ENCODE assay signal across 22 cellular contexts in the genomic region with DNA sequence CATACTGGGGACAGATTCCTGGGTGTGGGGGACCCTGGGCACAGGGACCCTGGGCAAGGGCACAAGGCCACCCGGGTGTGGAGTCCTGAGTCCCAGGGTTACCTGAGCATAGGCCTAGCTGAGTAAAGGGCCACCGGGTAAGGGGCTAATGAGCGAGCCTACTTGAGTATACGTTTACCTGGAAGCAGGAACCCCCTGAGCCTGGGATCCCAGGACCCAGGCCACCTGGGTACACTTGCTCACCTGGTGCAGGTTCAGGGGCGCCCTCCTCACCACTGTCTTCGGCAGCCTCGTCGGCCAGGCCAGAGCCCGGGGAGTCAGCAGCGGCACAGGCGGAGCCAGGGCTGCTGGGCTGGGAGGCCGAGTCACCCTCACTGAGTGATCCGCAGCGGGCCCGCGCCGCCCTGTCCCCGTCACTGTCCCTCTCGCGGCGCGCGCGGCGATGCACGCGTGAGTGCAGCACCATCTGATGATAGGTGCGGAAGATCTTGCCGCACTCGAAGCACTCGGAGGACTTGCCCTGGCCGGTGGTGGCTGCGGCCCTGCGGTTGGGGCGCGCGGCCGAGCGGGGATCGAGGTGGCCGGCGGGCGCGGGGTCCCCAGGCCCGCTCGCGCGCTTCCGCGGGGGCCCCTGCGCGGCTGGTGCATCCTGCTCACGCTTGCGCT. TPM values are rescaled to one million over a fixed set of nuclear protein-coding genes. Genes with fewer than 3 reads are reported as not detected.
DNase-seq lines count a peak whose midpoint lies in the region; ATAC-seq and TF ChIP-seq lines count a peak whose summit lies in the region.
"Had no signal": no experiment of that assay in that cellular context is flagged by ENCODE, and none has a peak within 500 bp of the region (broad histone marks: within the 10 kb centered on the region; RNA-seq: fewer than 3 reads in every experiment).

No MANE protein-coding gene starts in this region.

- TF ChIP-seq CTCF in endodermal cell (conservative IDR thresholded peaks at IDR 0.05): no peak

- H3K27ac ChIP-seq in endodermal cell (ENCODE audit: low read depth, low read length) (no peak overlapping the region), trophoblast cell (ENCODE audit: low read depth, low read length) (no peak overlapping the region)
- H3K27ac ChIP-seq: BLaER1 treated with 17β-estradiol and CSF1 and Interleukin-3, amounts not matched to agents 10 nM and 100 nM had no signal

- intact Hi-C loops in Right ventricle myocardium superior (cut with DNase I) (no loop called here), left ventricle myocardium superior (cut with micrococcal nuclease) (no loop called here)

- H3K23ac ChIP-seq in trophoblast cell (ENCODE audit: low read length): no peak overlapping the region

- no peak overlapping the region for H2AFZ ChIP-seq in trophoblast cell (ENCODE audit: insufficient read depth, low read length, poor library complexity)

- H3K4me1 ChIP-seq in endodermal cell (ENCODE audit: control insufficient read depth, insufficient read depth, low read length) (peaks cover 4% of the 10 kb centered on the region), trophoblast cell (ENCODE audit: control insufficient read depth in 1 of 2, insufficient read depth in 2 of 2, low read length in 2 of 2) (no peaks in the 10 kb centered on the region)

- 94 to 95% methylated on average over 36 to 54 of the region's 54 CpGs for WGBS in endodermal cell (ENCODE audit: insufficient coverage in 1 of 2, insufficient read length in 1 of 2), 2 experiments
- WGBS in trophoblast cell (ENCODE audit: extremely low coverage, insufficient coverage, insufficient read length): no CpG with 5 or more reads among the region's 54 CpGs

- ATAC-seq in Right ventricle myocardium superior (ENCODE audit: poor library complexity): no peak
- no peak for ATAC-seq in left ventricle myocardium superior
- ATAC-seq in HG02852 (IDR thresholded peaks at IDR 0.05; ENCODE audit: unreplicated experiment): no peak
- ATAC-seq: CD8-positive, alpha-beta T cell; GM12878; HCT116; Panc1 had no signal

- no peak overlapping the region for H3K27ac Mint-ChIP-seq in endodermal cell
- H3K27ac Mint-ChIP-seq: CD8-positive, alpha-beta T cell had no signal

- no peaks in the 10 kb centered on the region for H3K9me3 Mint-ChIP-seq in endodermal cell
- H3K9me3 Mint-ChIP-seq: CD8-positive, alpha-beta T cell had no signal

- no peak overlapping the region for H2BK5ac ChIP-seq in trophoblast cell (ENCODE audit: low read depth, low read length, poor library complexity)

- H4K12ac ChIP-seq in trophoblast cell (ENCODE audit: low read depth, low read length): no peak overlapping the region

- DNase-seq in Right ventricle myocardium superior: peak; percentile 30
- DNase-seq in left ventricle myocardium superior: no peak
- peak; percentile 35 for DNase-seq in endodermal cell
- DNase-seq in trophoblast cell: no peak
- no peak for DNase-seq in stimulated activated CD4-positive, alpha-beta T cell treated with anti-CD3 and anti-CD28 coated beads, Interleukin-2, amount 100 ng/mL, for 48 hours
- no peak for DNase-seq in activated CD4-positive, alpha-beta T cell treated with anti-CD3 and anti-CD28 coated beads, Interleukin-2, amount 50 U/mL, for 4 hours
- DNase-seq: Calu3, DMS53, EL, GOT3, Kasumi-1, MG63, NCI-H1048, NCI-H1436, NCI-H2029, NCI-H2171 had no signal

- H3K27me3 ChIP-seq in endodermal cell (ENCODE audit: control insufficient read depth, insufficient read depth, low read length, poor library complexity, severe bottlenecking): no peaks in the 10 kb centered on the region
- H3K27me3 ChIP-seq in trophoblast cell (ENCODE audit: insufficient read depth, low read length): no peaks in the 10 kb centered on the region
- H3K27me3 ChIP-seq: BLaER1 treated with 17β-estradiol and CSF1 and Interleukin-3, amounts not matched to agents 10 nM and 100 nM; MG63 had no signal

- H3K4me3 ChIP-seq in endodermal cell (ENCODE audit: low read length): no peak overlapping the region
- H3K4me3 ChIP-seq in trophoblast cell (ENCODE audit: low read depth, low read length): peak overlapping the region; percentile 10
- H3K4me3 ChIP-seq: BLaER1 treated with 17β-estradiol and CSF1 and Interleukin-3, amounts not matched to agents 10 nM and 100 nM; GM12878; MG63 had no signal

- no peak overlapping the region for H3K4ac ChIP-seq in trophoblast cell (ENCODE audit: low read depth, low read length)

- H3K9ac ChIP-seq in endodermal cell (ENCODE audit: extremely low read depth, low read length, poor library complexity, severe bottlenecking) (no peak overlapping the region), trophoblast cell (ENCODE audit: low read length) (no peak overlapping the region)
- H3K9ac ChIP-seq: BLaER1 treated with 17β-estradiol and CSF1 and Interleukin-3, amounts not matched to agents 10 nM and 100 nM had no signal

- H4K91ac ChIP-seq in trophoblast cell (ENCODE audit: low read depth, low read length): no peak overlapping the region

- H3K79me1 ChIP-seq in trophoblast cell (ENCODE audit: low read length): no peaks in the 10 kb centered on the region

- peaks cover 23% of the 10 kb centered on the region for H3K4me1 Mint-ChIP-seq in endodermal cell

- H2AK5ac ChIP-seq in trophoblast cell (ENCODE audit: low read length): no peak overlapping the region

- no peaks in the 10 kb centered on the region for H3K79me2 ChIP-seq in trophoblast cell (ENCODE audit: control insufficient read depth, insufficient read depth, low read length, poor library complexity)

- H3K4me2 ChIP-seq in trophoblast cell (ENCODE audit: low read length): no peak overlapping the region
- H3K4me2 ChIP-seq: BLaER1 treated with 17β-estradiol and CSF1 and Interleukin-3, amounts not matched to agents 10 nM and 100 nM had no signal

- H3K36me3 ChIP-seq in endodermal cell (ENCODE audit: control insufficient read depth, insufficient read depth, low read length) (peaks cover 32% of the 10 kb centered on the region), trophoblast cell (ENCODE audit: control insufficient read depth in 1 of 2, insufficient read depth in 2 of 2, low read length in 2 of 2) (peaks cover 24 to 26% of the 10 kb centered on the region in 2 experiments)
- H3K36me3 ChIP-seq: MG63 had no signal

- no peak overlapping the region for H4K8ac ChIP-seq in trophoblast cell (ENCODE audit: low read depth, low read length)

- no peak overlapping the region for H3K4me3 Mint-ChIP-seq in endodermal cell
- H3K4me3 Mint-ChIP-seq: CD8-positive, alpha-beta T cell had no signal

- H3K14ac ChIP-seq in trophoblast cell (ENCODE audit: low read length): no peak overlapping the region

- peaks cover 15% of the 10 kb centered on the region for H3K36me3 Mint-ChIP-seq in endodermal cell (ENCODE audit: low read depth)

- H2BK12ac ChIP-seq in trophoblast cell (ENCODE audit: low read length): no peak overlapping the region

- H3K9me3 ChIP-seq in endodermal cell (ENCODE audit: control insufficient read depth, low read length) (no peaks in the 10 kb centered on the region), trophoblast cell (ENCODE audit: insufficient read depth, low read depth, low read length) (no peaks in the 10 kb centered on the region)
- H3K9me3 ChIP-seq: BLaER1 treated with 17β-estradiol and CSF1 and Interleukin-3, amounts not matched to agents 10 nM and 100 nM; MG63 had no signal

- H2BK120ac ChIP-seq in trophoblast cell (ENCODE audit: insufficient read depth, low read length, poor library complexity): no peak overlapping the region

- no peaks in the 10 kb centered on the region for H3K27me3 Mint-ChIP-seq in endodermal cell (ENCODE audit: insufficient read depth)

- H3K18ac ChIP-seq in trophoblast cell (ENCODE audit: low read length): no peak overlapping the region

RNA-seq across cellular contexts. Expression of gene ZNF516, which starts 53.9 kb away (rescaled TPM):
- total RNA-seq in Right ventricle myocardium superior: 12.6 TPM
- 14.0 TPM for total RNA-seq in left ventricle myocardium superior
- total RNA-seq in endodermal cell: 10 to 100 TPM; 60.2 to 77.9 TPM
- 61.3 TPM for polyA plus RNA-seq in endodermal cell (2013, experiment 1 of 2)
- polyA plus RNA-seq in endodermal cell (2013, experiment 2 of 2): 59.9 TPM
- 6.6 and 8.8 TPM in 2 replicates for polyA plus RNA-seq in trophoblast cell (2013)

Comparison
In these comparisons a context has a peak if more than half of its experiments do, and no peak if none do; other contexts are left out.
1. DNase-seq: peak in Right ventricle myocardium superior (single experiment) and endodermal cell (single experiment); none in left ventricle myocardium superior (single experiment), trophoblast cell (0 of 2), stimulated activated CD4-positive, alpha-beta T cell treated with anti-CD3 and anti-CD28 coated beads, Interleukin-2, amount 100 ng/mL, for 48 hours (0 of 2) and activated CD4-positive, alpha-beta T cell treated with anti-CD3 and anti-CD28 coated beads, Interleukin-2, amount 50 U/mL, for 4 hours (0 of 2).